In the genomic region with DNA sequence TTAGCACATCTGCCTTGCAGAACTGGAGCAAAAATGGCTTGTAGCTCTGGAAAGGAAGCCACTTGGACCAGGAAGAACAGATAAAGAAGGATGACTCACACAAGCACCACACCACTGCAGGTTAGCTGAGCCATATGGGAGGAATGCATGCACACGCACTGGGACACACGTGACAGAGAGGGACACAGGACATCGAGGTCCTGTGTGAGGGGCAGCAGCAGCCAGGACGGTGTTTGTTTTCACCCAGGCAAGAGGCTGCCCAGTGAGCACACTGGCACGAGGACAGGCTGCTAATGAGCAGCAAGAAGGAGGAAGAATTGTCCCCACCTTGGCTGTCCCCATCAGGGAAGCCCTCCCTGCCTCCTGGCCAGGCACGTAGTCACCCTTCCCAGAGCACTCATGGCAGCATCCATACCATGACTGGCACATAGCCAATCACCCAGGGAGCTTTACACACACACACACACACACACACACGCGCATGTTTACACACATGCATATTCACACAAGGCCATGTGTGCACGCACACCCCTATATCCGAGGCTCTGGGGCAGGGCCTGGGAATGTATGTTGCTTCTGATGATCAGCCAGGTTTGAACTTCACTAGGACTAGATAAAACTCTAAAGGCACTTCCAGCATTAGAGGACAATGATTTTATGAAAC, we compare ENCODE assay signal across 10 cellular contexts. TPM values are rescaled to one million over a fixed set of nuclear protein-coding genes. Genes with fewer than 3 reads are reported as not detected.
DNase-seq lines count a peak whose midpoint lies in the region; ATAC-seq and TF ChIP-seq lines count a peak whose summit lies in the region.
"Had no signal": no experiment of that assay in that cellular context is flagged by ENCODE, and none has a peak within 500 bp of the region (broad histone marks: within the 10 kb centered on the region; RNA-seq: fewer than 3 reads in every experiment).

No MANE protein-coding gene starts in this region.

- intact Hi-C loops in left ventricle myocardium superior (cut with micrococcal nuclease): no loop called here
- intact Hi-C loops in tibial artery (cut with DNase I; ENCODE audit: low total_unique reads): no loop called here

- H3K27me3 Mint-ChIP-seq in T-helper 1 cell treated with Interleukin-12 subunit alpha and Interleukin-12 subunit beta and Interleukin-4 antibody, amounts not matched to agents 30 μg/mL and 1 μg/mL, for 36 hours (ENCODE audit: low read depth): no peaks in the 10 kb centered on the region
- no peaks in the 10 kb centered on the region for H3K27me3 Mint-ChIP-seq in GM23338 (ENCODE audit: insufficient read depth, low read depth, poor library complexity)

- H3K4me1 Mint-ChIP-seq in T-helper 1 cell treated with Interleukin-12 subunit alpha and Interleukin-12 subunit beta and Interleukin-4 antibody, amounts not matched to agents 30 μg/mL and 1 μg/mL, for 36 hours (ENCODE audit: low read depth): peaks cover 36% of the 10 kb centered on the region
- H3K4me1 Mint-ChIP-seq in GM23338: peaks cover 4% of the 10 kb centered on the region; the same call in 1 of the 3 replicates

- H3K27ac Mint-ChIP-seq in T-helper 1 cell treated with Interleukin-12 subunit alpha and Interleukin-12 subunit beta and Interleukin-4 antibody, amounts not matched to agents 30 μg/mL and 1 μg/mL, for 36 hours: peak overlapping the region; percentile 17
- no peak overlapping the region for H3K27ac Mint-ChIP-seq in GM23338
- H3K27ac Mint-ChIP-seq: natural killer cell had no signal

- H3K27me3 ChIP-seq in tibial artery (no peaks in the 10 kb centered on the region), GM23338 (ENCODE audit: insufficient read depth) (no peaks in the 10 kb centered on the region)

- H2AFZ ChIP-seq in GM23338: no peak overlapping the region

- ATAC-seq in left ventricle myocardium superior: peak; percentile 62
- ATAC-seq in GM21528 (IDR thresholded peaks at IDR 0.05; ENCODE audit: low FRiP score, unreplicated experiment): no peak
- no peak for ATAC-seq in GM23338
- ATAC-seq: natural killer cell had no signal

- H4K20me1 ChIP-seq in GM23338 (replicated peaks; ENCODE audit: insufficient read depth): peaks cover 17% of the 10 kb centered on the region

- no peaks in the 10 kb centered on the region for H3F3A ChIP-seq in GM23338 (replicated peaks; ENCODE audit: low read depth)

- TF ChIP-seq CTCF in tibial artery (IDR thresholded peaks at IDR 0.05) (no peak), GM23338 (conservative IDR thresholded peaks at IDR 0.05; ENCODE audit: low read depth in 2 of 2) (no peak)

- peaks cover 27% of the 10 kb centered on the region for H3K36me3 Mint-ChIP-seq in T-helper 1 cell treated with Interleukin-12 subunit alpha and Interleukin-12 subunit beta and Interleukin-4 antibody, amounts not matched to agents 30 μg/mL and 1 μg/mL, for 36 hours (ENCODE audit: low read depth)
- H3K36me3 Mint-ChIP-seq in GM23338 (ENCODE audit: low read depth): peaks cover 22% of the 10 kb centered on the region
- H3K36me3 Mint-ChIP-seq: natural killer cell had no signal

- no peak overlapping the region for H3K4me3 Mint-ChIP-seq in T-helper 1 cell treated with Interleukin-12 subunit alpha and Interleukin-12 subunit beta and Interleukin-4 antibody, amounts not matched to agents 30 μg/mL and 1 μg/mL, for 36 hours
- H3K4me3 Mint-ChIP-seq in GM23338: no peak overlapping the region
- H3K4me3 Mint-ChIP-seq: natural killer cell had no signal

- H3K4me1 ChIP-seq in tibial artery (peaks cover 0 to 74% (median 46%) of the 10 kb centered on the region in 4 donors), GM23338 (ENCODE audit: insufficient read depth) (no peaks in the 10 kb centered on the region)

- H3K36me3 ChIP-seq in tibial artery (peaks cover 0 to 10% (median 7%) of the 10 kb centered on the region in 3 donors), GM23338 (ENCODE audit: insufficient read depth) (0 out of 2 replicates have a peak, but pooled peaks cover 4% of the 10 kb centered on the region)

- H3K27ac ChIP-seq in tibial artery (peak overlapping the region; percentile 45 to 51), GM23338 (ENCODE audit: low read depth) (no peak overlapping the region)

- no peaks in the 10 kb centered on the region for H3K9me3 ChIP-seq in tibial artery

- peaks cover 7% of the 10 kb centered on the region; the same call in 1 of the 2 replicates for H3K79me2 ChIP-seq in GM23338 (replicated peaks; ENCODE audit: insufficient read depth)

- no peaks in the 10 kb centered on the region for H3K9me2 ChIP-seq in GM23338 (ENCODE audit: insufficient read depth)

- H3K9me3 Mint-ChIP-seq in T-helper 1 cell treated with Interleukin-12 subunit alpha and Interleukin-12 subunit beta and Interleukin-4 antibody, amounts not matched to agents 30 μg/mL and 1 μg/mL, for 36 hours: no peaks in the 10 kb centered on the region
- no peaks in the 10 kb centered on the region for H3K9me3 Mint-ChIP-seq in GM23338
- H3K9me3 Mint-ChIP-seq: natural killer cell had no signal

- no peak overlapping the region for H3K4me2 ChIP-seq in GM23338

- H3K4me3 ChIP-seq in tibial artery: no peak overlapping the region
- no peak overlapping the region for H3K4me3 ChIP-seq in GM23338

- DNase-seq in T-helper 1 cell (no peak), amniotic stem cell (lab: John Stamatoyannopoulos, UW) (peak; percentile 22), left ventricle myocardium superior (peak; percentile 79), tibial artery (peak in 1 of 2 donors; percentile 67), GM23338 (ENCODE audit: low spot score) (no peak)
- DNase-seq in stimulated activated CD4-positive, alpha-beta T cell treated with anti-CD3 and anti-CD28 coated beads, Interleukin-4, amount 100 ng/mL, for 24 hours: no peak
- DNase-seq: cortex of kidney, natural killer cell had no signal

TF ChIP-seq in GM23338, 12 proteins besides CTCF, POLR2A, EP300 and RAD21 (continues in another document):
- TF ChIP-seq POLR2AphosphoS5 (IDR thresholded peaks at IDR 0.05; ENCODE audit: low read depth) (no peak), ZNF114 (CRISPR knock-in tag; IDR thresholded peaks at IDR 0.05) (no peak), CREB1 (CRISPR knock-in tag; IDR thresholded peaks at IDR 0.05; ENCODE audit: low read depth) (no peak), JUNB (IDR thresholded peaks at IDR 0.05; ENCODE audit: unreplicated experiment) (no peak), EZH2 (IDR thresholded peaks at IDR 0.05; ENCODE audit: low read depth, unreplicated experiment) (no peak), NANOG (IDR thresholded peaks at IDR 0.05; ENCODE audit: borderline replicate concordance) (no peak)
- TF ChIP-seq, protein P1, sequence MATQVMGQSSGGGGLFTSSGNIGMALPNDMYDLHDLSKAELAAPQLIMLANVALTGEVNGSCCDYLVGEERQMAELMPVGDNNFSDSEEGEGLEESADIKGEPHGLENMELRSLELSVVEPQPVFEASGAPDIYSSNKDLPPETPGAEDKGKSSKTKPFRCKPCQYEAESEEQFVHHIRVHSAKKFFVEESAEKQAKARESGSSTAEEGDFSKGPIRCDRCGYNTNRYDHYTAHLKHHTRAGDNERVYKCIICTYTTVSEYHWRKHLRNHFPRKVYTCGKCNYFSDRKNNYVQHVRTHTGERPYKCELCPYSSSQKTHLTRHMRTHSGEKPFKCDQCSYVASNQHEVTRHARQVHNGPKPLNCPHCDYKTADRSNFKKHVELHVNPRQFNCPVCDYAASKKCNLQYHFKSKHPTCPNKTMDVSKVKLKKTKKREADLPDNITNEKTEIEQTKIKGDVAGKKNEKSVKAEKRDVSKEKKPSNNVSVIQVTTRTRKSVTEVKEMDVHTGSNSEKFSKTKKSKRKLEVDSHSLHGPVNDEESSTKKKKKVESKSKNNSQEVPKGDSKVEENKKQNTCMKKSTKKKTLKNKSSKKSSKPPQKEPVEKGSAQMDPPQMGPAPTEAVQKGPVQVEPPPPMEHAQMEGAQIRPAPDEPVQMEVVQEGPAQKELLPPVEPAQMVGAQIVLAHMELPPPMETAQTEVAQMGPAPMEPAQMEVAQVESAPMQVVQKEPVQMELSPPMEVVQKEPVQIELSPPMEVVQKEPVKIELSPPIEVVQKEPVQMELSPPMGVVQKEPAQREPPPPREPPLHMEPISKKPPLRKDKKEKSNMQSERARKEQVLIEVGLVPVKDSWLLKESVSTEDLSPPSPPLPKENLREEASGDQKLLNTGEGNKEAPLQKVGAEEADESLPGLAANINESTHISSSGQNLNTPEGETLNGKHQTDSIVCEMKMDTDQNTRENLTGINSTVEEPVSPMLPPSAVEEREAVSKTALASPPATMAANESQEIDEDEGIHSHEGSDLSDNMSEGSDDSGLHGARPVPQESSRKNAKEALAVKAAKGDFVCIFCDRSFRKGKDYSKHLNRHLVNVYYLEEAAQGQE (IDR thresholded peaks at IDR 0.05; ENCODE audit: unreplicated experiment): no peak

RNA-seq across cellular contexts. Expression of a gene that starts 24.0 kb away (rescaled TPM):
- 3.6 TPM for total RNA-seq in left ventricle myocardium superior
- total RNA-seq in GM23338 (2014; rRNA removed; shearing (Covaris generic)): 1.0 and 1.1 TPM in 2 replicates
- polyA plus RNA-seq in GM23338 (2016; fragmentation: Nextera tagmentation; extraction: Ambion mirVana): 0.31 and 0.57 TPM in 2 replicates

RNA-seq across cellular contexts. Expression of a gene that starts 54.5 kb away (rescaled TPM):
- 53.5 TPM for total RNA-seq in left ventricle myocardium superior
- 30.6 and 31.0 TPM in 2 replicates for total RNA-seq in GM23338 (2014; rRNA removed; shearing (Covaris generic))
- 11.2 and 13.0 TPM in 2 replicates for polyA plus RNA-seq in GM23338 (2016; fragmentation: Nextera tagmentation; extraction: Ambion mirVana)

Comparison
In these comparisons a context has a peak if more than half of its experiments do, and no peak if none do; other contexts are left out.
1. DNase-seq: peak in amniotic stem cell (single experiment) and left ventricle myocardium superior (single experiment); none in T-helper 1 cell (0 of 5), stimulated activated CD4-positive, alpha-beta T cell treated with anti-CD3 and anti-CD28 coated beads, Interleukin-4, amount 100 ng/mL, for 24 hours (single experiment) and GM23338 (single experiment).